ENCODE assay signal across 1 cellular context in the genomic region with DNA sequence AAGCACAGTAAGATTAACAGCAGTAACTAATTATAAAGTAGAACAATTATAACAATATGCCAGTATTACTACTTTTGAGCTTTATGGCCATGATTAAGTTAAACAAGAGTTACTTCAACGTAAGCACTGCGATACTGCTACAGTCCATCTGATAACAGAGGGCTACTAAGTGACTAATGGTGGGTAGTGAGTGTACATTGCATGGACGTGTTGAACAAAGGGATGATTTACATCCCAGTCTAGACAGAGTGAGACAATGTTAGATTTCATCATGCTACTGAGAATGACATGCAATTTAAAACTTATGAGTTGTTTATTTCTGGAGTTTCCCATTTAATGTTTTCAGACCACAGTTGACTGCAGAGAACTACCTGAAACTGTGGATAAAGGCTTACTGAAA.
TF ChIP-seq lines count a peak whose summit lies in the region.

No MANE protein-coding gene starts in this region.

TF ChIP-seq in K562, 482 proteins besides CTCF, POLR2A, EP300 and RAD21 (continued from another document):
- TF ChIP-seq ETV6 (IDR thresholded peaks at IDR 0.05; ENCODE audit: borderline replicate concordance in 1 of 2, low read depth in 2 of 2, low read length in 1 of 2): no peak
- TF ChIP-seq ETV6 (CRISPR knock-in tag; IDR thresholded peaks at IDR 0.05; ENCODE audit: borderline replicate concordance): no peak
- peak; percentile 74 for TF ChIP-seq HDAC3 (IDR thresholded peaks at IDR 0.05; ENCODE audit: borderline replicate concordance, partially characterized antibody)
- no peak for TF ChIP-seq PHF21A (IDR thresholded peaks at IDR 0.05; ENCODE audit: borderline replicate concordance, low read depth)
- peak; percentile 77; the same call in 1 of the 2 replicates for TF ChIP-seq JUND (IDR thresholded peaks at IDR 0.05; ENCODE audit: borderline replicate concordance, low read depth, low read length)
- peak; percentile 85 for TF ChIP-seq JUND (tag; IDR thresholded peaks at IDR 0.05; ENCODE audit: borderline replicate concordance, low read depth, low read length)
- peak; percentile 65 for TF ChIP-seq NFE2 (IDR thresholded peaks at IDR 0.05; ENCODE audit: low read depth)
- no peak for TF ChIP-seq FIP1L1 (IDR thresholded peaks at IDR 0.05; ENCODE audit: low read depth, low read length, poor library complexity, severe bottlenecking)
